24 cellular contexts compared by ENCODE assay signal in genomic region chr12:103028881-103029280, GRCh38.
"Had no signal": no experiment of that assay in that cellular context is flagged by ENCODE, and none has a peak within 500 bp of the region (broad histone marks: within the 10 kb centered on the region; RNA-seq: fewer than 3 reads in every experiment).

No MANE protein-coding gene starts in this region.

- H3K27ac ChIP-seq: HL-60, KMS-11, RWPE1 had no signal

- H3K9ac ChIP-seq: KMS-11, SK-N-SH had no signal

- H3K4me2 ChIP-seq: KMS-11, SK-N-SH had no signal

- ATAC-seq: K562, Panc1, PC-3, T-cell had no signal

- H3K9me3 ChIP-seq: SK-N-SH had no signal

- H3K4me3 ChIP-seq: K562 had no signal

- DNase-seq: Kasumi-1, MV-4-11, NCI-H1048, NCI-H1436, NCI-H1930, NCI-H2081, NCI-H2107, NCI-H226, NCI-H446, NCI-H510A, NCI-H524 treated with DMSO at 0.1 percent for 48 hours, NCI-H69, NCI-H774, PC-3, SHP77, SK-N-SH, SW 1271, T-cell had no signal

- FAIRE-seq: HTR-8/SVneo, K562 had no signal
